Comparison of ENCODE assay signal across 8 cellular contexts in the genomic region with DNA sequence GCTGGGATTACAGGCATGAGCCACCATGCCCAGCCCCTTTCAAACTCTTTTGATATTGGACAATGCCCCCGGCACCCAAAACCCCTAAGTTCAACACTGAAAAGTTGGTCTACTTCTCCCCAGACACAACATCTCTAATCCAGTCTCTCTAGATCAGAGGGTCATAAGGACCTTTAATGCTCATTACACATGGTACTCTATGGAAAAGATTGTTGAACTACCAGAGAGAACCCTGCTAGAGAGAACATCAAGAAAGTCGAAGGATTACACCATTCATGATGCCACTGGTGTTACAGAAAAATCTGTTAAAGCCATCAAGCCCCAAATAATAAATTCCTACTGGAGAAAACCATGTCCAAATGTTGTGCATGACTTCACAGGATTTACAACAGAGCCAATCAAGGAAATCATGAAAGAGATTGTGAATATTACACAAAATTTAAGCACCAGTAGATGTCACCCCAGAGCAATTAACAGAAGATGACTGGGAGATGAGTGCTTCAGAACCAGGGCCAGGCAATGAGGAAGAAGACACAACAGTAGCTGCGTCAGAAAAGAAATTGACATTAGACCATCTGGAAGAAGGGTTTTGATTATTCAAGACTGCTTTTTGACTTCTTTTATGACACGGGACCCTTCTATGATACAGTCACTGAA. TPM values are rescaled to one million over a fixed set of nuclear protein-coding genes. Genes with fewer than 3 reads are reported as not detected.
A peak's percentile ranks its signal among the peaks of the same experiment; 100 is the strongest.
DNase-seq lines count a peak whose midpoint lies in the region; ATAC-seq, FAIRE-seq and TF ChIP-seq lines count a peak whose summit lies in the region.

No MANE protein-coding gene starts in this region.

- H3K27me3 Mint-ChIP-seq in astrocyte (ENCODE audit: low read depth, unreplicated experiment) = peaks cover 2% of the 10 kb centered on the region

- DNase-seq in AG20443 (ENCODE audit: low spot score) (peak; percentile 68), NCI-H748 treated with DMSO at 0.1 percent for 48 hours (lab: John Stamatoyannopoulos, UW) (peak; percentile 77), astrocyte (ENCODE audit: low read depth) (peak; percentile 48), hippocampal formation (lab: John Stamatoyannopoulos, UW) (peak; percentile 23 to 91)
- DNase-seq in stimulated activated CD4-positive, alpha-beta T cell treated with anti-CD3 and anti-CD28 coated beads, Interleukin-4, amount 100 ng/mL, for 24 hours = peak; percentile 43

- H3K9me3 ChIP-seq in astrocyte (ENCODE audit: insufficient read depth, low read depth, low read length) = peaks cover 3% of the 10 kb centered on the region

- no peak overlapping the region for H3K27ac ChIP-seq in astrocyte (ENCODE audit: low read depth, low read length)

- H3K79me2 ChIP-seq in astrocyte (ENCODE audit: insufficient read depth, low read length) = no peaks in the 10 kb centered on the region

- H3K4me1 Mint-ChIP-seq in astrocyte (ENCODE audit: low read depth, unreplicated experiment) = peaks cover 8% of the 10 kb centered on the region

- TF ChIP-seq CTCF in GM12872 (IDR thresholded peaks at IDR 0.05; ENCODE audit: insufficient read depth, low read depth, low read length) (peak; percentile 43; the same call in 1 of the 3 replicates), astrocyte (IDR thresholded peaks at IDR 0.05; ENCODE audit: insufficient read depth, low read depth, low read length) (peak; percentile 46)

- no peak overlapping the region for H3K4me3 ChIP-seq in astrocyte (ENCODE audit: insufficient read depth, low read depth, low read length)

- peak; percentile 87 for FAIRE-seq in astrocyte (lab: Jason Lieb, UNC)

- H4K20me1 ChIP-seq in astrocyte (ENCODE audit: insufficient read depth, low read length) = no peaks in the 10 kb centered on the region

- H3K9me3 Mint-ChIP-seq in astrocyte (ENCODE audit: unreplicated experiment) = peaks cover 19% of the 10 kb centered on the region

- no peaks in the 10 kb centered on the region for H3K36me3 Mint-ChIP-seq in astrocyte (ENCODE audit: low read depth, unreplicated experiment)

- H3K36me3 ChIP-seq in astrocyte (ENCODE audit: insufficient read depth, low read length) = no peaks in the 10 kb centered on the region

- no peak overlapping the region for H3K4me3 Mint-ChIP-seq in astrocyte (ENCODE audit: unreplicated experiment)

- H3K9ac ChIP-seq in astrocyte (ENCODE audit: low read length) = no peak overlapping the region

- ATAC-seq in HG03095 (IDR thresholded peaks at IDR 0.05; ENCODE audit: unreplicated experiment) = peak; percentile 83
- no peak for ATAC-seq in HG03108 (IDR thresholded peaks at IDR 0.05; ENCODE audit: unreplicated experiment)

- H3K4me1 ChIP-seq in astrocyte (ENCODE audit: insufficient read depth, low read length) = no peaks in the 10 kb centered on the region

- H3K27me3 ChIP-seq in astrocyte (ENCODE audit: insufficient read depth, low read length) = no peaks in the 10 kb centered on the region

- H3K27ac Mint-ChIP-seq in astrocyte (ENCODE audit: unreplicated experiment) = no peak overlapping the region

- no peak overlapping the region for H2AFZ ChIP-seq in astrocyte (ENCODE audit: low read depth, low read length)

- no peak overlapping the region for H3K4me2 ChIP-seq in astrocyte (ENCODE audit: low read length)

RNA-seq across cellular contexts. Expression of a gene that starts 28.3 kb away (rescaled TPM):
- 7.1 and 10.8 TPM in 2 replicates for total RNA-seq in astrocyte
